8 cellular contexts compared by ENCODE assay signal in genomic region chr1:28736450-28737244, GRCh38. TPM values are rescaled to one million over a fixed set of nuclear protein-coding genes. Genes with fewer than 3 reads are reported as not detected.
DNase-seq lines count a peak whose midpoint lies in the region; ATAC-seq, FAIRE-seq and TF ChIP-seq lines count a peak whose summit lies in the region.

YTHDF2 (plus strand) TSS chr1:28736940; CDS start chr1:28737121, 181 bp downstream.

- H3K36me3 ChIP-seq in kidney (ENCODE audit: control insufficient read depth in 1 of 2, insufficient read depth in 2 of 2, low read length in 2 of 2) = peaks cover 5 to 17% of the 10 kb centered on the region in 2 donors

- DNase-seq in AG20443 (ENCODE audit: low spot score) = peak; percentile 97
- DNase-seq in NCI-H446 treated with DMSO at 0.1 percent for 48 hours (lab: John Stamatoyannopoulos, UW) = peak; percentile 93
- DNase-seq in activated CD4-positive, CD25-positive, alpha-beta regulatory T cell treated with anti-CD3 and anti-CD28 coated beads, Interleukin-2, amount 50 U/mL, for 72 hours = peak; percentile 99
- DNase-seq in cerebellar nuclear complex (lab: John Stamatoyannopoulos, UW) = peak; percentile 53 to 61
- DNase-seq in kidney = peak; percentile 99
- DNase-seq in stimulated activated CD4-positive, alpha-beta T cell treated with anti-CD3 and anti-CD28 coated beads, Interleukin-15, amount 100 ng/mL, for 24 hours = peak; percentile 99

- peak within 1 kb of the TSS; percentile 87 to 88 for H3K4me3 ChIP-seq in kidney (ENCODE audit: low read length in 2 of 2)

- peaks cover 13 to 15% of the 10 kb centered on the region in 2 donors for H3K4me1 ChIP-seq in kidney (ENCODE audit: control insufficient read depth in 1 of 2, insufficient read depth in 1 of 2, low read depth in 1 of 2, low read length in 2 of 2)

- H3K9me3 ChIP-seq in kidney (ENCODE audit: control insufficient read depth in 1 of 2, low read length in 2 of 2) = no peaks in the 10 kb centered on the region

- no peak for FAIRE-seq in kidney (lab: Jason Lieb, UNC)

- TF ChIP-seq CTCF in kidney (IDR thresholded peaks at IDR 0.05; ENCODE audit: borderline replicate concordance, extremely low read depth, insufficient read depth) = peak; percentile 75

- intact Hi-C loops in kidney (cut with DNase I) = no loop called here

- peak within 1 kb of the TSS; percentile 91 to 94 for H3K27ac ChIP-seq in kidney (ENCODE audit: low read depth in 2 of 2, low read length in 2 of 2)

- peak within 1 kb of the TSS; percentile 76 to 86 for H3K9ac ChIP-seq in kidney (ENCODE audit: low read length in 2 of 2)

- ATAC-seq in GM19035 (IDR thresholded peaks at IDR 0.05; ENCODE audit: unreplicated experiment) = peak; percentile 93
- peak; percentile 84 for ATAC-seq in HG03354 (IDR thresholded peaks at IDR 0.05; ENCODE audit: poor library complexity, severe bottlenecking, unreplicated experiment)

RNA-seq across cellular contexts. Expression of gene YTHDF2, which starts in this region (rescaled TPM):
- 61.0 TPM for total RNA-seq in kidney
- polyA plus RNA-seq in kidney (ENCODE audit: insufficient read depth, low read depth, low replicate concordance) = 38.2 TPM

Comparison
In these comparisons a context has a peak if more than half of its experiments do, and no peak if none do; other contexts are left out.
1. Peak in every context shown above with its lines: DNase-seq, ATAC-seq, H3K4me3 ChIP-seq and H3K27ac ChIP-seq.